8 cellular contexts compared by ENCODE assay signal in the genomic region with DNA sequence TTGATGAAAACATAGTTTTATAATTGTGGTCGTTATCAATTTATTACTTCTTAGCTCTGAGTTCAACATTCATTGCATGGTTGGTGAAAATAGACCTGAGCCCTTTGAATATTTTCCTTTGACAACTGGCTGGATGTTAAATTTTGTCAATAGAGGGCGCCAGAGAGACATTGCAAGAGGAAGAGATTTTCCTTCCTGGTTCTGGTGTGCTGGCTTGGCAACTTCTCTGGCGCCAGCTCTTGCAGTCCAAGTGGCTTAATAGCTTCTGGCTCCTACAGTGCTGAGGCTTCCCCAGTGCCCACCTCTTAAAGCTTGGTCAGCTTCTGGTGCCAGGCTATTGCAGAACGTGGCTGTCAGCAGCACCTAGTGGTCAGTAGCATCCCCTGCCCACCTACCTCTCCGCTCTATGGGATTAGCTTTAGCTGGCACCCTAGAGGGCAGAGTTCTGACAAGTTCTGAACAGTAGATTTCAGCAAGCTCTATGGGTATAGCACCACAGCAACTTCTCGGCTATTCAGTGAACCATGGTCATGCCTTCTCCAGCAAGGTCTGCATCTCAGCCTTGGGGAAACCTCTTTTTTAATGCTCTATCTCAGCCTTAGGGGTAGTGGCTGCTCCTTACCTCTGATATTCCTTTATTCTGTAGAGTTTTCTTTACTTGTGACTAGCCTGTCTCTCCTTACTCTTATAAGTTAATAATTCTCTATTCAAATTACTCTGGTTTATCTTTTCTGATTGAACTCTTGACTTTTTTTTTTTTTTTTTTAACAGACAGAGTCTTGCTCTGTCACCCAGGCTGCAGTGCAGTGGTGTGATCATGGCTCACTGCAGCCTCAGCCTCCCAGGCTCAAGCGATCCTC. TPM values are rescaled to one million over a fixed set of nuclear protein-coding genes. Genes with fewer than 3 reads are reported as not detected.
DNase-seq lines count a peak whose midpoint lies in the region; ATAC-seq, FAIRE-seq and TF ChIP-seq lines count a peak whose summit lies in the region.

No MANE protein-coding gene starts in this region.

- no peaks in the 10 kb centered on the region for H3K36me3 Mint-ChIP-seq in activated B cell treated with CpG ODN at 0.5 μM for 24 hours (ENCODE audit: low read depth)

- H3K4me3 ChIP-seq in cardiac fibroblast (replicated peaks in 1 of 2; ENCODE audit: low read depth in 2 of 2, low read length in 2 of 2) = no peak overlapping the region

- peak overlapping the region; percentile 67 for H3K4me3 Mint-ChIP-seq in activated B cell treated with CpG ODN at 0.5 μM for 24 hours

- TF ChIP-seq CTCF in activated B cell treated with CpG ODN at 0.5 μM for 24 hours (IDR thresholded peaks at IDR 0.05) = peak; percentile 80
- TF ChIP-seq CTCF in cardiac fibroblast (IDR thresholded peaks at IDR 0.05; ENCODE audit: low read depth, low read length) = peak; percentile 89

- H3K27me3 Mint-ChIP-seq in activated B cell treated with CpG ODN at 0.5 μM for 24 hours = no peaks in the 10 kb centered on the region

- peaks cover 7% of the 10 kb centered on the region for H3K4me1 Mint-ChIP-seq in activated B cell treated with CpG ODN at 0.5 μM for 24 hours

- CTCF ChIA-PET in activated B cell treated with CpG ODN at 0.5 μM for 24 hours (lab: Charles Lee) = interaction anchor here (0.6 to 4.9 kb wide), 22 partner anchors 8 to 700 kb away, joined by 3 to 65 read pairs (median 4); no protein-coding TSS in a partner anchor

- FAIRE-seq in islet of Langerhans (lab: Jason Lieb, UNC) = peak; percentile 85

- H3K9me3 Mint-ChIP-seq in activated B cell treated with CpG ODN at 0.5 μM for 24 hours = no peaks in the 10 kb centered on the region

- intact Hi-C loops in activated B cell treated with CpG ODN at 0.5 μM for 24 hours (cut with micrococcal nuclease) = loop anchor here (1.0 to 5.0 kb wide), 7 partner anchors 59 to 627 kb away; partner anchors contain the start of gene ACER3

- peak; percentile 71 for ATAC-seq in HG03066 (IDR thresholded peaks at IDR 0.05; ENCODE audit: low read depth, unreplicated experiment)
- ATAC-seq in activated B cell treated with CpG ODN at 0.5 μM for 24 hours (ENCODE audit: low read depth) = peak; percentile 76
- no peak for ATAC-seq in HG03039 (IDR thresholded peaks at IDR 0.05; ENCODE audit: unreplicated experiment)

- peak; percentile 62 for DNase-seq in GDM1 (lab: John Stamatoyannopoulos, UW)
- DNase-seq in NCI-H226 = peak; percentile 62
- DNase-seq in activated B cell treated with CpG ODN at 0.5 μM for 24 hours = peak; percentile 30
- DNase-seq in cardiac fibroblast (ENCODE audit: low read depth in 2 of 2) = peak; percentile 91 to 94
- peak; percentile 28 for DNase-seq in stimulated activated CD4-positive, alpha-beta T cell treated with anti-CD3 and anti-CD28 coated beads, Interleukin-12 subunit alpha, Interleukin-12 subunit beta, amount 100 ng/mL, for 4 hours

- no peak overlapping the region for H3K27ac Mint-ChIP-seq in activated B cell treated with CpG ODN at 0.5 μM for 24 hours

- POLR2A ChIA-PET in activated B cell treated with CpG ODN at 0.5 μM for 24 hours (lab: Charles Lee) = interaction anchor here (1.2 kb wide), 1 partner anchor 104 kb away, joined by 3 read pairs; no protein-coding TSS in a partner anchor

RNA-seq across cellular contexts. Expression of gene ACER3, which starts 59.4 kb away (rescaled TPM):
- total RNA-seq in activated B cell treated with CpG ODN at 0.5 μM for 24 hours = 11.8 and 12.4 TPM in 2 replicates

Comparison
In these comparisons a context has a peak if more than half of its experiments do, and no peak if none do; other contexts are left out.
1. DNase-seq: peak in every context shown above with its lines; median percentile 92 in cardiac fibroblast; 62 in GDM1; 62 in NCI-H226; 30 in activated B cell treated with CpG ODN at 0.5 μM for 24 hours; 28 in stimulated activated CD4-positive, alpha-beta T cell treated with anti-CD3 and anti-CD28 coated beads, Interleukin-12 subunit alpha, Interleukin-12 subunit beta, amount 100 ng/mL, for 4 hours.